Comparison of ENCODE assay signal across 1 cellular context in genomic region chr6:30944051-30944450, GRCh38.
A peak's percentile ranks its signal among the peaks of the same experiment; 100 is the strongest.
TF ChIP-seq lines count a peak whose summit lies in the region.

No MANE protein-coding gene starts in this region.

TF ChIP-seq in HepG2, 621 proteins besides CTCF, POLR2A, EP300 and RAD21:
- TF ChIP-seq ZNF18 (CRISPR knock-in tag; IDR thresholded peaks at IDR 0.05; ENCODE audit: insufficient replicate concordance) (no peak), ARID4A (CRISPR knock-in tag; IDR thresholded peaks at IDR 0.05; ENCODE audit: borderline replicate concordance) (no peak), SOX6 (IDR thresholded peaks at IDR 0.05) (0 out of 2 replicates have a peak, but pooled peaks have one; percentile 42), SOX6 (CRISPR knock-in tag; IDR thresholded peaks at IDR 0.05) (no peak)
